ENCODE assay signal across 27 cellular contexts in genomic region chr2:120501591-120501990, GRCh38.
"Had no signal": no experiment of that assay in that cellular context is flagged by ENCODE, and none has a peak within 500 bp of the region (broad histone marks: within the 10 kb centered on the region; RNA-seq: fewer than 3 reads in every experiment).

No MANE protein-coding gene starts in this region.

- H3K4me2 ChIP-seq: hepatocyte had no signal

- H3K36me3 Mint-ChIP-seq: immature natural killer cell, memory B cell had no signal

- H3K79me2 ChIP-seq: hepatocyte had no signal

- H3K9me3 ChIP-seq: colonic mucosa, esophagus squamous epithelium, gastrocnemius medialis, heart left ventricle, left lung had no signal

- H3K27ac ChIP-seq: colonic mucosa, epithelial cell of prostate, esophagus squamous epithelium, gastrocnemius medialis, heart left ventricle, hepatocyte, left lung had no signal

- H3K4me3 ChIP-seq: colonic mucosa, esophagus squamous epithelium, gastrocnemius medialis, heart left ventricle, hepatocyte, left lung, lung had no signal

- H3K36me3 ChIP-seq: colonic mucosa, esophagus squamous epithelium, gastrocnemius medialis, heart left ventricle, left lung had no signal

- ATAC-seq: effector memory CD8-positive, alpha-beta T cell; esophagus mucosa; gastrocnemius medialis; heart left ventricle; left cardiac atrium; left lung; left ventricle myocardium superior had no signal

- DNase-seq: colonic mucosa; cortex of kidney; effector CD8-positive, alpha-beta T cell; effector memory CD8-positive, alpha-beta T cell; endodermal cell; erythroblast; esophagus squamous epithelium; foreskin fibroblast; foreskin melanocyte; gastrocnemius medialis; hypothalamus; immature natural killer cell; islet precursor cell; left cardiac atrium; left ventricle myocardium superior; mammary epithelial cell; mesendoderm; midbrain had no signal

- H2AFZ ChIP-seq: hepatocyte had no signal

- H3K27me3 Mint-ChIP-seq: dendritic cell treated with granulocyte-macrophage colony-stimulating factor and Interleukin-4, amounts not matched to agents 40 ng/mL and 50 ng/mL, for 4 days had no signal

- H3K4me1 ChIP-seq: colonic mucosa, esophagus squamous epithelium, left lung had no signal

- H3K4me1 Mint-ChIP-seq: endodermal cell, immature natural killer cell, memory B cell had no signal

- H3K27me3 ChIP-seq: colonic mucosa, gastrocnemius medialis, heart left ventricle, hepatocyte, left lung had no signal

- H3K9me3 Mint-ChIP-seq: dendritic cell treated with granulocyte-macrophage colony-stimulating factor and Interleukin-4, amounts not matched to agents 40 ng/mL and 50 ng/mL, for 4 days; effector memory CD8-positive, alpha-beta T cell; endodermal cell; immature natural killer cell; memory B cell had no signal

- H3K27ac Mint-ChIP-seq: dendritic cell treated with granulocyte-macrophage colony-stimulating factor and Interleukin-4, amounts not matched to agents 40 ng/mL and 50 ng/mL, for 4 days; effector memory CD8-positive, alpha-beta T cell; endodermal cell; immature natural killer cell; memory B cell had no signal

- FAIRE-seq: endometrium had no signal

- H3K4me3 Mint-ChIP-seq: dendritic cell treated with granulocyte-macrophage colony-stimulating factor and Interleukin-4, amounts not matched to agents 40 ng/mL and 50 ng/mL, for 4 days; effector memory CD8-positive, alpha-beta T cell; endodermal cell; immature natural killer cell; memory B cell had no signal
